In the genomic region with DNA sequence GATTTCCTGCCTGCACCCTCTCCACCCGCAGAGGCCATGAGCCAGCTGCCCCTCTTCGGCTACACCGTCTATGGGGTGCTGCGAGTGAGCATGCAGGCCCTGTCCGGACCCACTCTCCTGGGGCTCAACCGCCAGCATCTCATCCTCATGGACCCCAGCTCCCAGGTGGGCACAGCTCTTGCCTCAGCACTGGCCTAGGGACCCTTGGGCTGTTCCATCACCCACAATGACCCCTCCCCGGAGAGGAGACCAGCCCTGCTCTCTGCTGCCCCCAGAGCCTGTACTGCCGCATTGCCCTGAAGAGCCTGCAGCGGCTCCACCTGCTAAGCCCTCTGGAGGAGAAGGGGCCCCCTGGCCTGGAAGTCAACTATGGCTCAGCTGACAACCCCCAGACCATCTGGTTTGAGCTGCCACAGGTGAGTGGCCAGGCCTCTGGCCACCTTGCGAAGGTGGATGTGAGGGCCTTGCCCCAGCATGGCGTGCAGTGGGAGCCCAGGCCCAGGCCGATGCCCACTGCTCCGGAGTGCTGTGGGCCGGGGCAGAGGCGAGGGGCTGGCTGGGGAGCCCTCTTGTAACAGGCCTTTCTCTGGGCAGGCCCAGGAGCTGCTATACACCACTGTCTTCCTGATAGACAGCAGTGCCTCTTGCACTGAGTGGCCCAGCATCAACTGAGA, we compare ENCODE assay signal across 9 cellular contexts. TPM values are rescaled to one million over a fixed set of nuclear protein-coding genes. Genes with fewer than 3 reads are reported as not detected.
DNase-seq lines count a peak whose midpoint lies in the region; ATAC-seq and TF ChIP-seq lines count a peak whose summit lies in the region.
"Had no signal": no experiment of that assay in that cellular context is flagged by ENCODE, and none has a peak within 500 bp of the region (broad histone marks: within the 10 kb centered on the region; RNA-seq: fewer than 3 reads in every experiment).

No MANE protein-coding gene starts in this region.

- no peak for TF ChIP-seq POLR2A in tibial nerve (IDR thresholded peaks at IDR 0.05)

- H3K36me3 ChIP-seq in tibial nerve = peaks cover 0 to 100% (median 15%) of the 10 kb centered on the region in 3 donors

- no peak overlapping the region for H3K4me3 ChIP-seq in tibial nerve
- H3K4me3 ChIP-seq: lung, SK-N-MC had no signal

- H3K27ac ChIP-seq in tibial nerve = no peak overlapping the region
- H3K27ac ChIP-seq: SK-N-MC had no signal

- H3K4me1 ChIP-seq in tibial nerve = no peaks in the 10 kb centered on the region

- no peaks in the 10 kb centered on the region for H3K9me3 ChIP-seq in tibial nerve

- no peaks in the 10 kb centered on the region for H3K27me3 ChIP-seq in tibial nerve

- no peak for ATAC-seq in HG03439 (IDR thresholded peaks at IDR 0.05; ENCODE audit: unreplicated experiment)

- TF ChIP-seq EP300 in tibial nerve (IDR thresholded peaks at IDR 0.05) = no peak

- DNase-seq in EH (ENCODE audit: low read depth) = peak; percentile 24
- peak; percentile 95 for DNase-seq in HuH-7 (ENCODE audit: low spot score)
- peak; percentile 27 to 48 for DNase-seq in activated T-cell treated with anti-CD3 and anti-CD28 coated beads, Interleukin-2, amount 50 U/mL, for 48 hours
- DNase-seq in hepatic stellate cell (ENCODE audit: low spot score) = peak; percentile 77
- DNase-seq in tibial nerve (ENCODE audit: low spot score in 2 of 2) = no peak
- DNase-seq in T-helper 1 cell = no peak

- 83 to 97% methylated on average over 7 to 12 of the region's 15 CpGs for WGBS in tibial nerve, 2 donors

- TF ChIP-seq CTCF in tibial nerve (IDR thresholded peaks at IDR 0.05) = peak; percentile 40 to 59 (median 56)

RNA-seq across cellular contexts. Expression of gene SMIM5, which starts 7.3 kb away (rescaled TPM):
- 10 to 100 TPM; 17.3 to 41.1 (median 25.0) TPM for total RNA-seq in tibial nerve

RNA-seq across cellular contexts. Expression of gene MYO15B, which starts 38.4 kb away (rescaled TPM):
- 100 to 1,000 TPM; 150 to 327 (median 278) TPM for total RNA-seq in tibial nerve

RNA-seq across cellular contexts. Expression of gene RECQL5, which starts 41.0 kb away (rescaled TPM):
- total RNA-seq in tibial nerve = 10 to 100 TPM; 23.2 to 51.9 (median 34.7) TPM

RNA-seq across cellular contexts. Expression of gene SAP30BP, which starts 41.2 kb away (rescaled TPM):
- total RNA-seq in tibial nerve = 100 to 1,000 TPM in 2 of 4 donors, 10 to 100 TPM in 2; 63.9 to 119 (median 95.3) TPM

Comparison
In these comparisons a context has a peak if more than half of its experiments do, and no peak if none do; other contexts are left out.
1. DNase-seq: peak in EH (single experiment), HuH-7 (single experiment), activated T-cell treated with anti-CD3 and anti-CD28 coated beads, Interleukin-2, amount 50 U/mL, for 48 hours (2 of 2) and hepatic stellate cell (single experiment); none in tibial nerve (0 of 2) and T-helper 1 cell (0 of 5).